In the genomic region with DNA sequence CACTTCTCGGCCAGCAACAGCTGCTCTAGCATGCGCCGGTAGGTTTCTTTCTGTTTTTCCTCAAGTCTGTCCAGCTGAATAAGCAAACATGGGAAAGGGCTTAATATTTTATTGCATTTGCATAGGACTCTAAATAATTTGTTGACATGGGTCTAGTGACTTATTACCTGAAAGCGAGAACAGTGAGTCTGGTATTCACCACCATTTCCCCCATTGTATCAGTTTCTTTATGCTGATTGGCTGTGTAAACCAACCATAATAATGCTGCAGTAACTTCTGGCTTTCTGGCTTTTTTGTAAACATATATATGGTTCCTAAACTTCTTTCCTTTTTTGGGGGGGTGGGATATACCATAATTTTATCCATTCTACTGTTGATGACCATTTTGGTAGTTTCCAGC, we compare ENCODE assay signal across 31 cellular contexts.
"Had no signal": no experiment of that assay in that cellular context is flagged by ENCODE, and none has a peak within 500 bp of the region (broad histone marks: within the 10 kb centered on the region; RNA-seq: fewer than 3 reads in every experiment).

No MANE protein-coding gene starts in this region.

- H3K27ac Mint-ChIP-seq: activated CD4-positive, alpha-beta memory T cell treated with anti-CD3 and anti-CD28 coated beads, Interleukin-2, amount 10 ng/mL, durations not matched to agents 7 days and 5 days; activated CD8-positive, alpha-beta memory T cell treated with anti-CD3 and anti-CD28 coated beads, Interleukin-2, amount 10 ng/mL, durations not matched to agents 7 days and 5 days; activated naive CD4-positive, alpha-beta T cell treated with anti-CD3 and anti-CD28 coated beads, Interleukin-2, amount 10 ng/mL, durations not matched to agents 7 days and 5 days; activated naive CD8-positive, alpha-beta T cell; activated naive CD8-positive, alpha-beta T cell treated with anti-CD3 and anti-CD28 coated beads, Interleukin-2, amount 50 U/mL, for 24 hours; brain had no signal

- H3K4me1 Mint-ChIP-seq: activated naive CD4-positive, alpha-beta T cell treated with anti-CD3 and anti-CD28 coated beads, Interleukin-2, amount 10 ng/mL, durations not matched to agents 7 days and 5 days; activated naive CD8-positive, alpha-beta T cell treated with anti-CD3 and anti-CD28 coated beads, Interleukin-2, amount 50 U/mL, for 24 hours had no signal

- H3K4me3 Mint-ChIP-seq: activated CD4-positive, alpha-beta memory T cell treated with anti-CD3 and anti-CD28 coated beads, Interleukin-2, amount 10 ng/mL, durations not matched to agents 7 days and 5 days; activated CD8-positive, alpha-beta memory T cell treated with anti-CD3 and anti-CD28 coated beads, Interleukin-2, amount 10 ng/mL, durations not matched to agents 7 days and 5 days; activated naive CD4-positive, alpha-beta T cell treated with anti-CD3 and anti-CD28 coated beads, Interleukin-2, amount 10 ng/mL, durations not matched to agents 7 days and 5 days; activated naive CD8-positive, alpha-beta T cell; activated naive CD8-positive, alpha-beta T cell treated with anti-CD3 and anti-CD28 coated beads, Interleukin-2, amount 50 U/mL, for 24 hours; brain had no signal

- H3K36me3 Mint-ChIP-seq: activated CD8-positive, alpha-beta memory T cell treated with anti-CD3 and anti-CD28 coated beads, Interleukin-2, amount 10 ng/mL, durations not matched to agents 7 days and 5 days; activated naive CD4-positive, alpha-beta T cell treated with anti-CD3 and anti-CD28 coated beads, Interleukin-2, amount 10 ng/mL, durations not matched to agents 7 days and 5 days; brain had no signal

- DNase-seq: activated CD4-positive, alpha-beta memory T cell treated with anti-CD3 and anti-CD28 coated beads, Interleukin-2, amount 10 ng/mL, durations not matched to agents 7 days and 5 days; activated CD4-positive, alpha-beta T cell treated with anti-CD3 and anti-CD28 coated beads for 1 hour; activated CD4-positive, alpha-beta T cell treated with anti-CD3 and anti-CD28 coated beads for 48 hours; activated CD4-positive, CD25-positive, alpha-beta regulatory T cell; activated CD8-positive, alpha-beta memory T cell treated with anti-CD3 and anti-CD28 coated beads for 24 hours; activated CD8-positive, alpha-beta memory T cell treated with anti-CD3 and anti-CD28 coated beads, Interleukin-2, amount 10 ng/mL, durations not matched to agents 7 days and 5 days; activated CD8-positive, alpha-beta memory T cell treated with anti-CD3 and anti-CD28 coated beads, Interleukin-2, amount 50 U/mL, for 48 hours; activated effector memory CD4-positive, alpha-beta T cell treated with Interleukin-2 at 50 U/mL for 16 hours; activated naive CD4-positive, alpha-beta T cell treated with anti-CD3 and anti-CD28 coated beads, Interleukin-2, amount 10 ng/mL, durations not matched to agents 7 days and 5 days; activated naive CD8-positive, alpha-beta T cell treated with anti-CD3 and anti-CD28 coated beads, Interleukin-2, amount 50 U/mL, for 24 hours; activated T-cell treated with anti-CD3 and anti-CD28 coated beads, Interleukin-2, amount 50 U/mL, for 48 hours; anterior cingulate cortex; caudate nucleus; cerebellar nuclear complex; MM.1S; MV-4-11; NCI-H1092; NCI-H1436 treated with DMSO at 0.1 percent for 48 hours; NCI-H187; NCI-H2029 treated with DMSO at 0.1 percent for 48 hours; NCI-H2107; NCI-H2171; NCI-H524; NCI-H69; Right ventricle myocardium superior; SW 1271; T-helper 1 cell; T1000; WERI-Rb-1 had no signal

- H3K27ac ChIP-seq: WERI-Rb-1 had no signal

- H3K9me3 Mint-ChIP-seq: activated CD4-positive, alpha-beta memory T cell treated with anti-CD3 and anti-CD28 coated beads, Interleukin-2, amount 10 ng/mL, durations not matched to agents 7 days and 5 days; activated naive CD4-positive, alpha-beta T cell treated with anti-CD3 and anti-CD28 coated beads, Interleukin-2, amount 10 ng/mL, durations not matched to agents 7 days and 5 days; activated naive CD8-positive, alpha-beta T cell treated with anti-CD3 and anti-CD28 coated beads, Interleukin-2, amount 50 U/mL, for 24 hours; brain had no signal

- H3K36me3 ChIP-seq: WERI-Rb-1 had no signal
